Comparison of ENCODE assay signal across 9 cellular contexts in the genomic region with DNA sequence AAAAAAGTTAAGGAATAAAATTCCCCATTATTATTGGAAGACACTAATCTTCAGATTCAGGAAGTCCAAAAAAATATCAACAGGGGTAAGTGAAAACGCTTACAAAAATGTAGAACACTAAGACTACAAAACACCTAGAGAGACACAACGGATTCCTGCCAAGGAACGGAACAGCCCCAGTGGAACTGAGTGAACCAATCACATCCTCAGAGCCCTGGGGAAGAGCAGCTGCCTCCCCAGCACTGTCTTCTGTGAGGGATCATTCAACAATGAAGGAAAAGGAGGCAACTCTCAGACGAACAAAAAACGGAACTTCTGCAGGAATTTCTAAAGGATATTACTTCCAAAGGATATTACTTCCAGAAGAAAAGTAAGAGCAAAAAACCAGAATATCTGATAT.
DNase-seq lines count a peak whose midpoint lies in the region; TF ChIP-seq lines count a peak whose summit lies in the region.
"Had no signal": no experiment of that assay in that cellular context is flagged by ENCODE, and none has a peak within 500 bp of the region (broad histone marks: within the 10 kb centered on the region; RNA-seq: fewer than 3 reads in every experiment).

No MANE protein-coding gene starts in this region.

- H3K27ac Mint-ChIP-seq in activated T-cell treated with anti-CD3 and anti-CD28 coated beads, Interleukin-2, amount 50 U/mL, for 24 hours, result peak overlapping the region; percentile 73
- H3K27ac Mint-ChIP-seq in type B pancreatic cell, result peak overlapping the region; percentile 78

- H3K27me3 Mint-ChIP-seq in activated T-cell treated with anti-CD3 and anti-CD28 coated beads, Interleukin-2, amount 50 U/mL, for 24 hours, result no peaks in the 10 kb centered on the region
- H3K27me3 Mint-ChIP-seq in type B pancreatic cell, result no peaks in the 10 kb centered on the region

- TF ChIP-seq CTCF in brain microvascular endothelial cell (IDR thresholded peaks at IDR 0.05; ENCODE audit: low read depth, low read length, missing control alignments) (no peak), type B pancreatic cell (conservative IDR thresholded peaks at IDR 0.05) (no peak)

- in situ Hi-C loops in brain microvascular endothelial cell (cut with HindIII; ENCODE audit: low pct_ligation_motif_present, low sequenced_read_pairs), result no loop called here

- peak overlapping the region; percentile 45 for H3K4me3 Mint-ChIP-seq in activated T-cell treated with anti-CD3 and anti-CD28 coated beads, Interleukin-2, amount 50 U/mL, for 24 hours
- peak overlapping the region; percentile 76 for H3K4me3 Mint-ChIP-seq in type B pancreatic cell

- peaks cover 27% of the 10 kb centered on the region for H3K36me3 Mint-ChIP-seq in activated T-cell treated with anti-CD3 and anti-CD28 coated beads, Interleukin-2, amount 50 U/mL, for 24 hours (ENCODE audit: low read depth)
- H3K36me3 Mint-ChIP-seq in type B pancreatic cell, result peaks cover 33% of the 10 kb centered on the region

- H3K27me3 ChIP-seq in brain microvascular endothelial cell (replicated peaks), result no peaks in the 10 kb centered on the region

- H3K4me1 Mint-ChIP-seq in activated T-cell treated with anti-CD3 and anti-CD28 coated beads, Interleukin-2, amount 50 U/mL, for 24 hours (ENCODE audit: low read depth), result peaks cover 68% of the 10 kb centered on the region
- H3K4me1 Mint-ChIP-seq in type B pancreatic cell (ENCODE audit: unreplicated experiment), result peaks cover 35% of the 10 kb centered on the region

- no peak overlapping the region for H3K27ac ChIP-seq in brain microvascular endothelial cell

- DNase-seq in activated T-cell treated with anti-CD3 and anti-CD28 coated beads, Interleukin-2, amount 50 U/mL, for 24 hours, result peak; percentile 9
- no peak for DNase-seq in activated T-cell treated with anti-CD3 and anti-CD28 coated beads, Interleukin-2, amount 50 U/mL, for 48 hours
- DNase-seq in brain microvascular endothelial cell (no peak), midbrain (lab: John Stamatoyannopoulos, UW) (peak; percentile 32), type B pancreatic cell (ENCODE audit: extremely low spot score, unreplicated experiment) (no peak), kidney glomerular epithelial cell (lab: John Stamatoyannopoulos, UW) (no peak), activated gamma-delta T cell (lab: John Stamatoyannopoulos, UW) (no peak), cortex of kidney (lab: John Stamatoyannopoulos, UW) (no peak)
- DNase-seq: stimulated activated naive CD4-positive, alpha-beta T cell treated with Interleukin-2 at 50 U/mL for 16 hours had no signal

- H3K4me3 ChIP-seq in brain microvascular endothelial cell (ENCODE audit: low read depth, low read length), result peak overlapping the region; percentile 45

- H3K9me3 Mint-ChIP-seq in activated T-cell treated with anti-CD3 and anti-CD28 coated beads, Interleukin-2, amount 50 U/mL, for 24 hours, result no peaks in the 10 kb centered on the region
- peaks cover 5% of the 10 kb centered on the region for H3K9me3 Mint-ChIP-seq in type B pancreatic cell

- no peaks in the 10 kb centered on the region for H3K36me3 ChIP-seq in brain microvascular endothelial cell (replicated peaks)

Comparison
In these comparisons a context has a peak if more than half of its experiments do, and no peak if none do; other contexts are left out.
1. DNase-seq: peak in activated T-cell treated with anti-CD3 and anti-CD28 coated beads, Interleukin-2, amount 50 U/mL, for 24 hours (single experiment) and midbrain (single experiment); none in activated T-cell treated with anti-CD3 and anti-CD28 coated beads, Interleukin-2, amount 50 U/mL, for 48 hours (0 of 2), brain microvascular endothelial cell (single experiment), type B pancreatic cell (single experiment), kidney glomerular epithelial cell (single experiment), activated gamma-delta T cell (single experiment) and cortex of kidney (single experiment).